Comparison of ENCODE assay signal across 20 cellular contexts in genomic region chr4:184651899-184652298, GRCh38. TPM values are rescaled to one million over a fixed set of nuclear protein-coding genes. Genes with fewer than 3 reads are reported as not detected.
A peak's percentile ranks its signal among the peaks of the same experiment; 100 is the strongest.
DNase-seq lines count a peak whose midpoint lies in the region; ATAC-seq lines count a peak whose summit lies in the region.
"Had no signal": no experiment of that assay in that cellular context is flagged by ENCODE, and none has a peak within 500 bp of the region (broad histone marks: within the 10 kb centered on the region; RNA-seq: fewer than 3 reads in every experiment).

No MANE protein-coding gene starts in this region.

- H3K4me1 Mint-ChIP-seq in activated T-cell treated with anti-CD3 and anti-CD28 coated beads, Interleukin-2, amount 50 U/mL, for 24 hours (ENCODE audit: low read depth) = peaks cover 33% of the 10 kb centered on the region
- peaks cover 37% of the 10 kb centered on the region for H3K4me1 Mint-ChIP-seq in activated T-cell treated with anti-CD3 and anti-CD28 coated beads, Interleukin-2, amount 50 U/mL, for 72 hours (ENCODE audit: low read depth)
- H3K4me1 Mint-ChIP-seq in activated T-helper 17 cell treated with anti-CD3 and anti-CD28 coated beads, Interleukin-2, amount 50 U/mL, for 72 hours = peaks cover 23% of the 10 kb centered on the region

- WGBS in mesenchymal stem cell = 93% methylated on average over 8 of the region's 8 CpGs

- H2AK5ac ChIP-seq in mesenchymal stem cell (ENCODE audit: low read length, severe bottlenecking) = peak overlapping the region; percentile 13

- H3K4me2 ChIP-seq in mesenchymal stem cell (ENCODE audit: low read length, poor library complexity, severe bottlenecking) = no peak overlapping the region

- peak overlapping the region; percentile 15 for H3K27ac Mint-ChIP-seq in activated T-cell treated with anti-CD3 and anti-CD28 coated beads, Interleukin-2, amount 50 U/mL, for 24 hours
- no peak overlapping the region for H3K27ac Mint-ChIP-seq in activated T-cell treated with anti-CD3 and anti-CD28 coated beads, Interleukin-2, amount 50 U/mL, for 72 hours
- H3K27ac Mint-ChIP-seq in activated T-helper 17 cell treated with anti-CD3 and anti-CD28 coated beads, Interleukin-2, amount 50 U/mL, for 72 hours = peak overlapping the region; percentile 58

- no peak overlapping the region for H4K8ac ChIP-seq in mesenchymal stem cell (ENCODE audit: low read length)

- no peak overlapping the region for H2BK15ac ChIP-seq in mesenchymal stem cell (ENCODE audit: low read depth, poor library complexity, severe bottlenecking)

- H3K14ac ChIP-seq in mesenchymal stem cell (ENCODE audit: low read length in 2 of 2) = no peak overlapping the region

- no peaks in the 10 kb centered on the region for H3K9me3 ChIP-seq in mesenchymal stem cell (ENCODE audit: control insufficient read depth, low read length)
- H3K9me3 ChIP-seq: Caco-2, Peyer's patch had no signal

- H3K9ac ChIP-seq in mesenchymal stem cell (ENCODE audit: low read length) = no peak overlapping the region

- no peak overlapping the region for H2AFZ ChIP-seq in mesenchymal stem cell (ENCODE audit: low read depth, low read length)

- no peaks in the 10 kb centered on the region for H3K27me3 ChIP-seq in mesenchymal stem cell (ENCODE audit: control insufficient read depth in 1 of 2, insufficient read depth in 1 of 2, low read length in 2 of 2)
- H3K27me3 ChIP-seq: Peyer's patch had no signal

- H3K27ac ChIP-seq in mesenchymal stem cell (ENCODE audit: low read length, poor library complexity, severe bottlenecking) = no peak overlapping the region
- H3K27ac ChIP-seq: Peyer's patch had no signal

- no peak overlapping the region for H3K4me3 ChIP-seq in mesenchymal stem cell (ENCODE audit: insufficient read depth in 1 of 2, low read depth in 1 of 2, low read length in 2 of 2)
- H3K4me3 ChIP-seq: Peyer's patch had no signal

- no peak overlapping the region for H2BK120ac ChIP-seq in mesenchymal stem cell (ENCODE audit: low read depth, low read length)

- H2BK5ac ChIP-seq in mesenchymal stem cell (ENCODE audit: low read depth, low read length, poor library complexity, severe bottlenecking) = no peak overlapping the region

- DNase-seq in activated T-cell treated with anti-CD3 and anti-CD28 coated beads, Interleukin-2, amount 50 U/mL, for 24 hours = no peak
- DNase-seq in activated T-cell treated with anti-CD3 and anti-CD28 coated beads, Interleukin-2, amount 50 U/mL, for 72 hours = no peak
- DNase-seq in mesenchymal stem cell (no peak), D341Med (ENCODE audit: low spot score) (no peak), RKO (ENCODE audit: low spot score) (no peak)
- DNase-seq: 8988T; Caco-2; DMS153; EL; KBM-7; NCI-H1105 treated with DMSO at 0.1 percent for 48 hours; NCI-H1694; NCI-H2081 treated with DMSO at 0.1 percent for 48 hours; NCI-H446 treated with DMSO at 0.1 percent for 48 hours; NK-92 treated with Interleukin-12 subunit alpha and Interleukin-12 subunit beta, amount 100 ng/mL, for 24 hours; Peyer's patch had no signal

- peaks cover 2% of the 10 kb centered on the region for H3K4me1 ChIP-seq in mesenchymal stem cell (ENCODE audit: control insufficient read depth, insufficient read depth, low read depth, low read length)

- peaks cover 8% of the 10 kb centered on the region for H3K79me1 ChIP-seq in mesenchymal stem cell (replicated peaks; ENCODE audit: low read length, poor library complexity, severe bottlenecking)

- peaks cover 3 to 9% of the 10 kb centered on the region in 2 experiments for H3K36me3 ChIP-seq in mesenchymal stem cell (ENCODE audit: control insufficient read depth in 1 of 2, insufficient read depth in 2 of 2, low read depth in 1 of 2, low read length in 2 of 2)
- H3K36me3 ChIP-seq: Peyer's patch had no signal

- no peak overlapping the region for H3K4me3 Mint-ChIP-seq in activated T-cell treated with anti-CD3 and anti-CD28 coated beads, Interleukin-2, amount 50 U/mL, for 24 hours
- H3K4me3 Mint-ChIP-seq in activated T-cell treated with anti-CD3 and anti-CD28 coated beads, Interleukin-2, amount 50 U/mL, for 72 hours = no peak overlapping the region
- H3K4me3 Mint-ChIP-seq in activated T-helper 17 cell treated with anti-CD3 and anti-CD28 coated beads, Interleukin-2, amount 50 U/mL, for 72 hours = no peak overlapping the region

- no peak overlapping the region for H3K23ac ChIP-seq in mesenchymal stem cell (ENCODE audit: low read length in 2 of 2)

- no peak overlapping the region for H2BK12ac ChIP-seq in mesenchymal stem cell (ENCODE audit: low read length in 2 of 2)

- no peak overlapping the region for H4K91ac ChIP-seq in mesenchymal stem cell (ENCODE audit: low read length)

- peaks cover 46% of the 10 kb centered on the region for H3K36me3 Mint-ChIP-seq in activated T-cell treated with anti-CD3 and anti-CD28 coated beads, Interleukin-2, amount 50 U/mL, for 24 hours (ENCODE audit: low read depth)
- H3K36me3 Mint-ChIP-seq in activated T-cell treated with anti-CD3 and anti-CD28 coated beads, Interleukin-2, amount 50 U/mL, for 72 hours (ENCODE audit: insufficient read depth in 2 of 2) = peaks cover 13 to 14% of the 10 kb centered on the region in 2 donors
- peaks cover 31% of the 10 kb centered on the region for H3K36me3 Mint-ChIP-seq in activated T-helper 17 cell treated with anti-CD3 and anti-CD28 coated beads, Interleukin-2, amount 50 U/mL, for 72 hours (ENCODE audit: low read depth)

- H3K18ac ChIP-seq in mesenchymal stem cell (ENCODE audit: low read depth in 1 of 2, low read length in 2 of 2) = no peak overlapping the region

- no peaks in the 10 kb centered on the region for H3K27me3 Mint-ChIP-seq in activated T-cell treated with anti-CD3 and anti-CD28 coated beads, Interleukin-2, amount 50 U/mL, for 24 hours
- no peaks in the 10 kb centered on the region for H3K27me3 Mint-ChIP-seq in activated T-cell treated with anti-CD3 and anti-CD28 coated beads, Interleukin-2, amount 50 U/mL, for 72 hours (ENCODE audit: low read depth)
- no peaks in the 10 kb centered on the region for H3K27me3 Mint-ChIP-seq in activated T-helper 17 cell treated with anti-CD3 and anti-CD28 coated beads, Interleukin-2, amount 50 U/mL, for 72 hours

- no peaks in the 10 kb centered on the region for H3K9me3 Mint-ChIP-seq in activated T-cell treated with anti-CD3 and anti-CD28 coated beads, Interleukin-2, amount 50 U/mL, for 24 hours
- no peaks in the 10 kb centered on the region for H3K9me3 Mint-ChIP-seq in activated T-cell treated with anti-CD3 and anti-CD28 coated beads, Interleukin-2, amount 50 U/mL, for 72 hours
- H3K9me3 Mint-ChIP-seq in activated T-helper 17 cell treated with anti-CD3 and anti-CD28 coated beads, Interleukin-2, amount 50 U/mL, for 72 hours = no peaks in the 10 kb centered on the region

- ATAC-seq in activated T-cell treated with anti-CD3 and anti-CD28 coated beads, Interleukin-2, amount 50 U/mL, for 72 hours (replicated peaks in 1 of 2) = no peak
- no peak for ATAC-seq in activated T-helper 17 cell treated with anti-CD3 and anti-CD28 coated beads, Interleukin-2, amount 50 U/mL, for 72 hours (replicated peaks)
- ATAC-seq in activated CD4-positive, CD25-positive, alpha-beta regulatory T cell treated with anti-CD3 and anti-CD28 coated beads, Interleukin-2, amount 50 U/mL, for 24 hours = no peak
- ATAC-seq in GM19467 (IDR thresholded peaks at IDR 0.05; ENCODE audit: unreplicated experiment) = no peak
- ATAC-seq: Right ventricle myocardium inferior had no signal

- H3K4ac ChIP-seq in mesenchymal stem cell (ENCODE audit: low read depth in 1 of 2, low read length in 2 of 2) = no peak overlapping the region

RNA-seq across cellular contexts. Expression of gene PRIMPOL, which starts 2.4 kb away (rescaled TPM):
- total RNA-seq in activated T-cell treated with anti-CD3 and anti-CD28 coated beads, Interleukin-2, amount 50 U/mL, for 72 hours = 10 to 100 TPM; 24.1 to 34.2 TPM
- 10 to 100 TPM; 17.0 to 23.6 TPM for total RNA-seq in activated T-helper 17 cell treated with anti-CD3 and anti-CD28 coated beads, Interleukin-2, amount 50 U/mL, for 72 hours
- polyA plus RNA-seq in mesenchymal stem cell (2013, experiment 1 of 2) = 3.9 TPM
- polyA plus RNA-seq in mesenchymal stem cell (2013, experiment 2 of 2) = 4.3 TPM

RNA-seq across cellular contexts. Expression of gene CASP3, which starts 2.7 kb away (rescaled TPM):
- 10 to 100 TPM; 48.9 to 50.6 TPM for total RNA-seq in activated T-cell treated with anti-CD3 and anti-CD28 coated beads, Interleukin-2, amount 50 U/mL, for 72 hours
- 10 to 100 TPM; 65.2 to 84.9 TPM for total RNA-seq in activated T-helper 17 cell treated with anti-CD3 and anti-CD28 coated beads, Interleukin-2, amount 50 U/mL, for 72 hours
- 17.8 TPM for polyA plus RNA-seq in mesenchymal stem cell (2013, experiment 1 of 2)
- 19.5 TPM for polyA plus RNA-seq in mesenchymal stem cell (2013, experiment 2 of 2)
